ENCODE assay signal across 17 cellular contexts in genomic region chr9:134634667-134635230, GRCh38.
"Had no signal": no experiment of that assay in that cellular context is flagged by ENCODE, and none has a peak within 500 bp of the region (broad histone marks: within the 10 kb centered on the region; RNA-seq: fewer than 3 reads in every experiment).

No MANE protein-coding gene starts in this region.

- H3K9me3 ChIP-seq: ascending aorta, esophagus squamous epithelium, sigmoid colon, SJCRH30, testis, uterus had no signal

- H3K27ac Mint-ChIP-seq: activated CD8-positive, alpha-beta T cell treated with anti-CD3 and anti-CD28 coated beads, Interleukin-2, amount 10 ng/mL, durations not matched to agents 7 days and 5 days; activated naive CD8-positive, alpha-beta T cell treated with anti-CD3 and anti-CD28 coated beads for 36 hours had no signal

- H3K36me3 Mint-ChIP-seq: activated naive CD8-positive, alpha-beta T cell treated with anti-CD3 and anti-CD28 coated beads for 36 hours had no signal

- H3K27ac ChIP-seq: ascending aorta, esophagus squamous epithelium, sigmoid colon, SJCRH30, testis, uterus had no signal

- H3K4me1 ChIP-seq: ascending aorta, esophagus squamous epithelium, sigmoid colon, testis, uterus had no signal

- H3K4me3 ChIP-seq: ascending aorta, esophagus squamous epithelium, sigmoid colon, SJCRH30, testis, uterus had no signal

- ATAC-seq: activated CD8-positive, alpha-beta T cell treated with anti-CD3 and anti-CD28 coated beads, Interleukin-2, amount 10 ng/mL, durations not matched to agents 7 days and 5 days; left lobe of liver had no signal

- H3K4me1 Mint-ChIP-seq: activated naive CD8-positive, alpha-beta T cell treated with anti-CD3 and anti-CD28 coated beads for 36 hours had no signal

- H3K27me3 ChIP-seq: ascending aorta, sigmoid colon, SJCRH30, testis, uterus had no signal

- DNase-seq: activated CD4-positive, alpha-beta T cell treated with anti-CD3 and anti-CD28 coated beads for 48 hours; activated CD8-positive, alpha-beta T cell treated with anti-CD3 and anti-CD28 coated beads, Interleukin-2, amount 10 ng/mL, durations not matched to agents 7 days and 5 days; activated naive CD8-positive, alpha-beta T cell treated with anti-CD3 and anti-CD28 coated beads for 36 hours; esophagus squamous epithelium; foreskin fibroblast; mesendoderm; stimulated activated CD4-positive, alpha-beta T cell treated with anti-CD3 and anti-CD28 coated beads, Interleukin-12 subunit alpha, Interleukin-12 subunit beta, amount 100 ng/mL, for 4 hours; stimulated activated naive CD4-positive, alpha-beta T cell treated with Interleukin-2 at 50 U/mL for 16 hours; SW 1271; T-helper 9 cell; testis had no signal

- H3K36me3 ChIP-seq: ascending aorta, esophagus squamous epithelium, sigmoid colon, SJCRH30, uterus had no signal

- H3K27me3 Mint-ChIP-seq: activated naive CD8-positive, alpha-beta T cell treated with anti-CD3 and anti-CD28 coated beads for 36 hours had no signal

- H3K9me3 Mint-ChIP-seq: activated naive CD8-positive, alpha-beta T cell treated with anti-CD3 and anti-CD28 coated beads for 36 hours; neural crest cell had no signal

- H3K4me3 Mint-ChIP-seq: activated CD8-positive, alpha-beta T cell treated with anti-CD3 and anti-CD28 coated beads, Interleukin-2, amount 10 ng/mL, durations not matched to agents 7 days and 5 days; activated naive CD8-positive, alpha-beta T cell treated with anti-CD3 and anti-CD28 coated beads for 36 hours; neural crest cell had no signal
